In the genomic region with DNA sequence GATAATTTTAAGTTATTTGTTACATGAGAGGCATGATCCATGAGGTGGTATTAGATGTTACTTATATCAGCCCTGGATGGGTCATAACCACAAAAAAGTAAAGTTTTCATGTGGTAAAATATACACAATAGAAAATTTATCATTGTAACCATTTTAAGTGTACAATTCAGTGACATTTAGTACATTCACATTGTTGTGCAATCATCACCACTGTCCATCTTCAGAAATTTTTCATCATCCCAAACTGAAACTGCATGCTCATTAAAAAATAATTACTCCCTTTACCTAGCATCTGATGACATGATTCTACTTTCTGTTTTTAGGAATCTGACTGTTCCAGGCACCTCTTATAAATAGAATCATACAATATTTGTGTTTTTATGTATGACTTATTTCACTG, we compare ENCODE assay signal across 32 cellular contexts. TPM values are rescaled to one million over a fixed set of nuclear protein-coding genes. Genes with fewer than 3 reads are reported as not detected.
"Had no signal": no experiment of that assay in that cellular context is flagged by ENCODE, and none has a peak within 500 bp of the region (broad histone marks: within the 10 kb centered on the region; RNA-seq: fewer than 3 reads in every experiment).

No MANE protein-coding gene starts in this region.

- H3K27me3 ChIP-seq: stomach, suprapubic skin, testis, thyroid gland, tibial artery, tibial nerve, transverse colon, upper lobe of left lung, upper lobe of right lung, uterus, vagina had no signal

- H3K36me3 ChIP-seq: stomach, suprapubic skin, thoracic aorta, thyroid gland, tibial artery, tibial nerve, transverse colon, upper lobe of left lung, upper lobe of right lung, uterus, vagina had no signal

- H3K4me1 ChIP-seq: stomach, suprapubic skin, testis, thyroid gland, tibial artery, tibial nerve, transverse colon, upper lobe of left lung, upper lobe of right lung, uterus, vagina had no signal

- ATAC-seq: stimulated activated effector memory CD8-positive, alpha-beta T cell treated with anti-CD3 and anti-CD28 coated beads, Interleukin-12 subunit alpha, Interleukin-12 subunit beta, amount 100 ng/mL, for 72 hours; stimulated activated memory B cell treated with anti-CD40 and anti-IgM and Interleukin-4, amounts not matched to agents 10 μg/mL and 1 μg/mL and 100 μg/mL, for 72 hours; stimulated activated naive B cell treated with anti-CD40 and anti-IgM and Interleukin-4, amounts not matched to agents 10 μg/mL and 1 μg/mL and 100 μg/mL, for 72 hours; stimulated activated naive CD8-positive, alpha-beta T cell treated with anti-CD3 and anti-CD28 coated beads, Interleukin-15, amount 100 ng/mL, for 72 hours; stimulated activated naive CD8-positive, alpha-beta T cell treated with anti-CD3 and anti-CD28 coated beads, Interleukin-15, Interleukin-2, amounts not matched to agents 100 U/mL and 50 U/mL, for 24 hours; upper lobe of right lung had no signal

- DNase-seq: stimulated activated CD4-positive, alpha-beta T cell treated with anti-CD3 and anti-CD28 coated beads, Interleukin-2, amount 100 ng/mL, for 48 hours; stimulated activated CD4-positive, alpha-beta T cell treated with anti-CD3 and anti-CD28 coated beads, Interleukin-4, amount 100 ng/mL, for 1 hour; stimulated activated CD4-positive, alpha-beta T cell treated with anti-CD3 and anti-CD28 coated beads, Interleukin-4, amount 100 ng/mL, for 24 hours; stimulated activated CD4-positive, alpha-beta T cell treated with anti-CD3 and anti-CD28 coated beads, Interleukin-4, amount 100 ng/mL, for 4 hours; stimulated activated CD8-positive, alpha-beta memory T cell treated with anti-CD3 and anti-CD28 coated beads, Interleukin-4, amount 100 ng/mL, for 48 hours; stimulated activated naive B cell treated with anti-CD40 and anti-IgM and Interleukin-4, amounts not matched to agents 10 μg/mL and 1 μg/mL and 100 μg/mL, for 72 hours; stimulated activated naive CD4-positive, alpha-beta T cell; stimulated activated naive CD4-positive, alpha-beta T cell treated with Interleukin-2 at 50 U/mL for 16 hours; stimulated activated naive CD8-positive, alpha-beta T cell treated with anti-CD3 and anti-CD28 coated beads, Interleukin-15, amount 100 ng/mL, for 72 hours; stimulated activated naive CD8-positive, alpha-beta T cell treated with anti-CD3 and anti-CD28 coated beads, Interleukin-15, Interleukin-2, amounts not matched to agents 100 U/mL and 50 U/mL, for 24 hours; stomach; substantia nigra; testis; thyroid gland; tibial artery; transverse colon; trophoblast cell; upper lobe of left lung; upper lobe of right lung; uterus had no signal

- H3K9me3 ChIP-seq: stomach, suprapubic skin, testis, thoracic aorta, thyroid gland, tibial artery, tibial nerve, transverse colon, upper lobe of left lung, upper lobe of right lung, uterus, vagina had no signal

- H3K27ac ChIP-seq: stomach, suprapubic skin, testis, thoracic aorta, thyroid gland, tibial artery, tibial nerve, transverse colon, upper lobe of left lung, upper lobe of right lung, uterus, vagina had no signal

- FAIRE-seq: urothelium cell line had no signal

- H3K4me3 ChIP-seq: stomach, suprapubic skin, testis, thoracic aorta, thyroid gland, tibial artery, tibial nerve, transverse colon, upper lobe of left lung, upper lobe of right lung, uterus, vagina had no signal

RNA-seq across cellular contexts. Expression of gene GK2, which starts 11.2 kb away (rescaled TPM):
- total RNA-seq: stomach, subcutaneous adipose tissue, suprapubic skin, temporal lobe, thoracic aorta, tibial nerve, transverse colon, upper lobe of left lung, upper lobe of right lung, ureter, urinary bladder, uterus, vagina had no signal
- polyA plus RNA-seq: stomach, thymus, urinary bladder had no signal
